Comparison of ENCODE assay signal across 7 cellular contexts in the genomic region with DNA sequence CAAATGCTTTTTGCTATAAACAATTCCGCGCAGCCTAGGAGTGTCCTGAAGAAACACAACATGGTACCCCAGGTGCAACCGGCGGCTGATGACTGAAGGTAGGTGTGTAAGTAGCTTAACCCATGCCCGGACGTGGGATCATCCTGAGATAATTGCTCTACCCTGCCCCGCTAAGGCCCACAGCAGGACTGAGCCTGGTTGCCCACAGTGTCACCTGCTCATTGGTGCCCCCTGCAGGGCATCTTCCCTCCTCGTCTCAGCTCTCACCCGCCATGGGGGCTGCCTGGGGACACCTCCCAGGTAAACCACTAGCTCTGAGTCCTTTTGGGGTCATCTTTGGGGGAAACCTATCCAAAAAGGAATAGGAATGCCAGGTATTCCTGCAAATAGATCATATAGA. TPM values are rescaled to one million over a fixed set of nuclear protein-coding genes. Genes with fewer than 3 reads are reported as not detected.
A peak's percentile ranks its signal among the peaks of the same experiment; 100 is the strongest.
DNase-seq lines count a peak whose midpoint lies in the region; ATAC-seq, FAIRE-seq and TF ChIP-seq lines count a peak whose summit lies in the region.

No MANE protein-coding gene starts in this region.

- 64 to 84% methylated on average over 5 to 9 of the region's 9 CpGs for WGBS in thyroid gland, 2 donors

- H3K4me3 ChIP-seq in keratinocyte (ENCODE audit: control insufficient read depth in 2 of 3, extremely low read depth in 1 of 3, insufficient read depth in 2 of 3, low read depth in 1 of 3, low read length in 3 of 3) = no peak overlapping the region
- no peak overlapping the region for H3K4me3 ChIP-seq in thyroid gland (replicated peaks in 1 of 3)

- no peaks in the 10 kb centered on the region for H4K20me1 ChIP-seq in keratinocyte (ENCODE audit: control insufficient read depth, extremely low read depth, insufficient read depth, low read length)

- no peaks in the 10 kb centered on the region for H3K27me3 Mint-ChIP-seq in activated T-helper 17 cell treated with anti-CD3 and anti-CD28 coated beads, Interleukin-2, amount 50 U/mL, for 72 hours

- no peaks in the 10 kb centered on the region for H3K79me2 ChIP-seq in keratinocyte (ENCODE audit: control insufficient read depth, insufficient read depth, low read length)

- H3K9ac ChIP-seq in keratinocyte (ENCODE audit: control insufficient read depth, extremely low read depth, insufficient read depth, low read length) = no peak overlapping the region

- peak; percentile 82 for TF ChIP-seq CTCF in GM12873 (IDR thresholded peaks at IDR 0.05; ENCODE audit: insufficient read depth, low read depth, low read length, missing control alignments)
- TF ChIP-seq CTCF in keratinocyte (optimal IDR thresholded peaks at IDR 0.05 in 1 of 3, IDR thresholded peaks at IDR 0.05 in 1 of 3, conservative IDR thresholded peaks at IDR 0.05 in 1 of 3; ENCODE audit: extremely low read depth in 1 of 3, insufficient read depth in 2 of 3, low read length in 3 of 3) = peak; percentile 54 to 81 (median 56)
- TF ChIP-seq CTCF in thyroid gland (IDR thresholded peaks at IDR 0.05) = peak in 5 of 6 experiments; percentile 9 to 50 (median 36)

- no peaks in the 10 kb centered on the region for H3K4me1 ChIP-seq in keratinocyte (ENCODE audit: control insufficient read depth, extremely low read depth, insufficient read depth, low read length)
- H3K4me1 ChIP-seq in thyroid gland = peaks cover 16 to 23% of the 10 kb centered on the region in 2 donors

- H3K9me1 ChIP-seq in keratinocyte (ENCODE audit: control insufficient read depth, extremely low read depth, insufficient read depth, low read length) = no peaks in the 10 kb centered on the region

- H3K9me3 Mint-ChIP-seq in activated T-helper 17 cell treated with anti-CD3 and anti-CD28 coated beads, Interleukin-2, amount 50 U/mL, for 72 hours = no peaks in the 10 kb centered on the region

- H3K4me3 Mint-ChIP-seq in activated T-helper 17 cell treated with anti-CD3 and anti-CD28 coated beads, Interleukin-2, amount 50 U/mL, for 72 hours = no peak overlapping the region

- ATAC-seq in activated T-helper 17 cell treated with anti-CD3 and anti-CD28 coated beads, Interleukin-2, amount 50 U/mL, for 72 hours (replicated peaks) = peak; percentile 59

- H3K36me3 ChIP-seq in keratinocyte (ENCODE audit: control insufficient read depth in 2 of 2, extremely low read depth in 1 of 2, insufficient read depth in 2 of 2, low read length in 2 of 2) (peaks cover 3 to 9% of the 10 kb centered on the region in 2 experiments), thyroid gland (peaks cover 7% of the 10 kb centered on the region in 2 donors)

- H3K36me3 Mint-ChIP-seq in activated T-helper 17 cell treated with anti-CD3 and anti-CD28 coated beads, Interleukin-2, amount 50 U/mL, for 72 hours (ENCODE audit: low read depth) = peaks cover 13% of the 10 kb centered on the region

- DNase-seq in NCI-H69 (lab: John Stamatoyannopoulos, UW) = peak; percentile 68
- no peak for DNase-seq in keratinocyte (ENCODE audit: low read depth, low spot score)
- no peak for DNase-seq in thyroid gland
- DNase-seq in occipital lobe (lab: John Stamatoyannopoulos, UW) = no peak
- no peak for DNase-seq in mucosa of gallbladder (ENCODE audit: low spot score)

- no peak overlapping the region for H2AFZ ChIP-seq in keratinocyte (ENCODE audit: control insufficient read depth, low read length)

- H3K4me2 ChIP-seq in keratinocyte (ENCODE audit: control insufficient read depth, extremely low read depth, insufficient read depth, low read depth, low read length) = no peak overlapping the region

- dilution Hi-C loops in keratinocyte (cut with MboI; ENCODE audit: extremely low pct_ligation_motif_present, low sequenced_read_pairs) = no loop called here

- H3K9me3 ChIP-seq in keratinocyte (ENCODE audit: control insufficient read depth, low read depth, low read length) (no peaks in the 10 kb centered on the region), thyroid gland (no peaks in the 10 kb centered on the region)

- H3K4me1 Mint-ChIP-seq in activated T-helper 17 cell treated with anti-CD3 and anti-CD28 coated beads, Interleukin-2, amount 50 U/mL, for 72 hours = no peaks in the 10 kb centered on the region

- no peak for TF ChIP-seq POLR2A in thyroid gland (IDR thresholded peaks at IDR 0.05)

- H3K27ac ChIP-seq in keratinocyte (ENCODE audit: control insufficient read depth, insufficient read depth, low read length) (no peak overlapping the region), thyroid gland (no peak overlapping the region)

- no peak for FAIRE-seq in keratinocyte (lab: Jason Lieb, UNC)

- H3K27ac Mint-ChIP-seq in activated T-helper 17 cell treated with anti-CD3 and anti-CD28 coated beads, Interleukin-2, amount 50 U/mL, for 72 hours = no peak overlapping the region

- peaks cover 3% of the 10 kb centered on the region for H3K27me3 ChIP-seq in keratinocyte (ENCODE audit: control insufficient read depth, extremely low read depth, insufficient read depth, low read length)
- no peaks in the 10 kb centered on the region for H3K27me3 ChIP-seq in thyroid gland

- intact Hi-C loops in thyroid gland (cut with DNase I) = no loop called here

RNA-seq across cellular contexts. Expression of gene TMEM161A, which starts 22.3 kb away (rescaled TPM):
- total RNA-seq in activated T-helper 17 cell treated with anti-CD3 and anti-CD28 coated beads, Interleukin-2, amount 50 U/mL, for 72 hours = 10 to 100 TPM; 21.0 to 22.4 TPM
- polyA plus RNA-seq in keratinocyte = 18.0 to 35.1 TPM (median 25.0 TPM) in 3 replicates
- polyA plus RNA-seq in keratinocyte (2011; ENCODE audit: low read depth) = 3.7 TPM
- polyA plus RNA-seq in keratinocyte (2011; cell fraction: cytosol; rRNA removed) = 8.7 and 22.2 TPM in 2 replicates
- polyA plus RNA-seq in keratinocyte (2011; cell fraction: nucleus; rRNA removed) = 54.7 and 80.8 TPM in 2 replicates
- polyA plus RNA-seq in keratinocyte (2012; ENCODE audit: low replicate concordance) = 17.4 and 23.8 TPM in 2 replicates
- 30.9 to 34.0 TPM (median 31.9 TPM) in 3 replicates for polyA minus RNA-seq in keratinocyte
- 40.5 TPM for polyA minus RNA-seq in keratinocyte (2011; cell fraction: cytosol; rRNA and poly(A)+ RNA removed)
- polyA minus RNA-seq in keratinocyte (2011; cell fraction: nucleus; rRNA and poly(A)+ RNA removed) = 30.9 and 33.2 TPM in 2 replicates
- total RNA-seq in thyroid gland = 10 to 100 TPM; 29.6 to 37.8 (median 33.1) TPM
- total RNA-seq in occipital lobe = 6.2 TPM
- total RNA-seq in mucosa of gallbladder = 33.2 TPM

RNA-seq across cellular contexts. Expression of gene SLC25A42, which starts 52.2 kb away (rescaled TPM):
- 10 to 100 TPM; 14.1 to 18.5 TPM for total RNA-seq in activated T-helper 17 cell treated with anti-CD3 and anti-CD28 coated beads, Interleukin-2, amount 50 U/mL, for 72 hours
- 1.2 to 2.2 TPM (median 1.9 TPM) in 3 replicates for polyA plus RNA-seq in keratinocyte
- 0.49 TPM for polyA plus RNA-seq in keratinocyte (2011; ENCODE audit: low read depth)
- polyA plus RNA-seq in keratinocyte (2011; cell fraction: cytosol; rRNA removed) = 1.7 and 2.6 TPM in 2 replicates
- 3.7 and 6.0 TPM in 2 replicates for polyA plus RNA-seq in keratinocyte (2011; cell fraction: nucleus; rRNA removed)
- 1.6 and 3.0 TPM in 2 replicates for polyA plus RNA-seq in keratinocyte (2012; ENCODE audit: low replicate concordance)
- polyA minus RNA-seq in keratinocyte = 1.7 to 3.7 TPM (median 3.4 TPM) in 3 replicates
- polyA minus RNA-seq in keratinocyte (2011; cell fraction: cytosol; rRNA and poly(A)+ RNA removed) = 1.2 TPM
- polyA minus RNA-seq in keratinocyte (2011; cell fraction: nucleus; rRNA and poly(A)+ RNA removed) = 2.0 and 2.9 TPM in 2 replicates
- total RNA-seq in thyroid gland = 10 to 100 TPM; 28.0 to 43.9 (median 33.9) TPM
- total RNA-seq in occipital lobe = 12.6 TPM
- total RNA-seq in mucosa of gallbladder = 10.5 TPM

RNA-seq across cellular contexts. Expression of gene MEF2B, which starts 54.1 kb away (rescaled TPM):
- 1 to 10 TPM in 1 of 2 donors, under 1 TPM in 1; 0.17 to 2.0 TPM for total RNA-seq in activated T-helper 17 cell treated with anti-CD3 and anti-CD28 coated beads, Interleukin-2, amount 50 U/mL, for 72 hours
- polyA plus RNA-seq in keratinocyte = 0.05 to 0.17 TPM (median 0.11 TPM) in 3 replicates
- polyA plus RNA-seq in keratinocyte (2011; ENCODE audit: low read depth) = 0.62 TPM
- 0.22 and 0.34 TPM in 2 replicates for polyA plus RNA-seq in keratinocyte (2011; cell fraction: cytosol; rRNA removed)
- 0.57 and 1.4 TPM in 2 replicates for polyA plus RNA-seq in keratinocyte (2011; cell fraction: nucleus; rRNA removed)
- 0.08 and 0.79 TPM in 2 replicates for polyA plus RNA-seq in keratinocyte (2012; ENCODE audit: low replicate concordance)
- polyA minus RNA-seq in keratinocyte = not detected in 3 replicates
- polyA minus RNA-seq in keratinocyte (2011; cell fraction: cytosol; rRNA and poly(A)+ RNA removed) = not detected
- polyA minus RNA-seq in keratinocyte (2011; cell fraction: nucleus; rRNA and poly(A)+ RNA removed) = 0.42 TPM in 1 of 2 replicates, not detected in the other
- total RNA-seq in thyroid gland (1 to 10 TPM in 1 of 4 donors, under 1 TPM in 1, not detected in 2; 0.67 to 1.5 TPM), occipital lobe (not detected), mucosa of gallbladder (4.3 TPM)
